ENCODE assay signal across 1 cellular context in genomic region chr16:69267633-69268032, GRCh38.
TF ChIP-seq lines count a peak whose summit lies in the region.

No MANE protein-coding gene starts in this region.

TF ChIP-seq in HepG2, 621 proteins besides CTCF, POLR2A, EP300 and RAD21:
- no peak for TF ChIP-seq THAP11 (CRISPR knock-in tag; IDR thresholded peaks at IDR 0.05)
- no peak for TF ChIP-seq ZNF564 (CRISPR knock-in tag; IDR thresholded peaks at IDR 0.05)
- TF ChIP-seq ONECUT2 (CRISPR knock-in tag; IDR thresholded peaks at IDR 0.05), result no peak
- TF ChIP-seq KLF6 (CRISPR knock-in tag; IDR thresholded peaks at IDR 0.05), result no peak
- TF ChIP-seq ZNF503 (CRISPR knock-in tag; IDR thresholded peaks at IDR 0.05), result no peak
- TF ChIP-seq ZMYM4 (CRISPR knock-in tag; IDR thresholded peaks at IDR 0.05), result no peak
- no peak for TF ChIP-seq HNRNPUL1 (IDR thresholded peaks at IDR 0.05; ENCODE audit: low read depth, low read length)
- TF ChIP-seq TRAFD1 (CRISPR knock-in tag; IDR thresholded peaks at IDR 0.05; ENCODE audit: borderline replicate concordance), result no peak
- no peak for TF ChIP-seq ZBTB10 (CRISPR knock-in tag; IDR thresholded peaks at IDR 0.05; ENCODE audit: borderline replicate concordance)
- no peak for TF ChIP-seq ZNF280D (CRISPR knock-in tag; IDR thresholded peaks at IDR 0.05)
- no peak for TF ChIP-seq SMAD1 (CRISPR knock-in tag; IDR thresholded peaks at IDR 0.05; ENCODE audit: borderline replicate concordance, low read depth)
- no peak for TF ChIP-seq ZNF207 (IDR thresholded peaks at IDR 0.05; ENCODE audit: borderline replicate concordance)
- no peak for TF ChIP-seq MEIS2 (CRISPR knock-in tag; IDR thresholded peaks at IDR 0.05)
- no peak for TF ChIP-seq ZNF615 (CRISPR knock-in tag; IDR thresholded peaks at IDR 0.05; ENCODE audit: borderline replicate concordance)
- no peak for TF ChIP-seq ELF3 (CRISPR knock-in tag; IDR thresholded peaks at IDR 0.05)
- no peak for TF ChIP-seq ZNF10 (CRISPR knock-in tag; IDR thresholded peaks at IDR 0.05; ENCODE audit: borderline replicate concordance, low read depth)
- no peak for TF ChIP-seq ZNF672 (CRISPR knock-in tag; IDR thresholded peaks at IDR 0.05)
- no peak for TF ChIP-seq RARA (CRISPR knock-in tag; IDR thresholded peaks at IDR 0.05)
- no peak for TF ChIP-seq SMC3 (IDR thresholded peaks at IDR 0.05; ENCODE audit: low read length)
TF ChIP-seq in HepG2: peak in this region for 0.
